18 cellular contexts compared by ENCODE assay signal in the genomic region with DNA sequence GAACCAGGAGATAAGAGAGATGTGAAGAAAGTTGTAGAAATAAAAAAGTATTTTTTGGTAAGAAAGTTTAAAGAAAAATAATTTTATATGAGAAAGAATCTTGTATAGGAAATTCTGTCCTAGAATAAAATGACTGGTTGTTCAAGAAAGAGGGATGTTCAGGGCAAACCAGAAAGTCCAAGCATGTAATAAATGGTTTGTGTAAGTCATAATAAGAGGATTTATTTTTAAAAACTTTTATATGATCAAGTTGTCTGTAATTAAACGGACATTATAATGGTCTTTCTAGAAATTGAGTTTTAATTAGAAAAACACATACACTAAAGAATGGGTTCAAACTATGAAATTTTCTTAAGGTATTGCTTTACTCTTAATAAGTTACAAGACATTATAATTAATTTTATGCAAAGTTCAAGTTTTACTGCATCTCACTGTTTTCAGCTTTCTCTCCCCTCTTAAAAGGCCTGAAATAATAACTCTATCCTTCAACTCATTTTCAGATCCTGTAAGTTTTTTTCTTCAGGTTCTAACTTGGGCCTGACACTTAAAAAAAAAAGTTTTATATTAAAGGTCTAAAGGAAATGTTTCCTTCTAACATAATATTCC. TPM values are rescaled to one million over a fixed set of nuclear protein-coding genes. Genes with fewer than 3 reads are reported as not detected.
A peak's percentile ranks its signal among the peaks of the same experiment; 100 is the strongest.
DNase-seq lines count a peak whose midpoint lies in the region; ATAC-seq, FAIRE-seq and TF ChIP-seq lines count a peak whose summit lies in the region.
"Had no signal": no experiment of that assay in that cellular context is flagged by ENCODE, and none has a peak within 500 bp of the region (broad histone marks: within the 10 kb centered on the region; RNA-seq: fewer than 3 reads in every experiment).

No MANE protein-coding gene starts in this region.

- WGBS in A549 (ENCODE audit: missing lambda C conversion rate): 4% methylated on average over 1 of the region's 1 CpG

- H3K4me2 ChIP-seq in A549 (no peak overlapping the region), GM23338 (no peak overlapping the region)

- no peaks in the 10 kb centered on the region for H4K20me1 ChIP-seq in GM23338 (replicated peaks; ENCODE audit: insufficient read depth)

- intact Hi-C loops in Caco-2 (cut with micrococcal nuclease; ENCODE audit: unreplicated experiment): no loop called here

- H3K9me3 Mint-ChIP-seq in GM23338 (peaks cover 90% of the 10 kb centered on the region), Caco-2 (ENCODE audit: unreplicated experiment) (peaks cover 30% of the 10 kb centered on the region)

- no peaks in the 10 kb centered on the region for H3F3A ChIP-seq in GM23338 (replicated peaks; ENCODE audit: low read depth)

- peaks cover under 1% of the 10 kb centered on the region for H3K27me3 Mint-ChIP-seq in GM23338 (ENCODE audit: insufficient read depth, low read depth, poor library complexity)
- H3K27me3 Mint-ChIP-seq in Caco-2 (ENCODE audit: insufficient read depth, unreplicated experiment): peaks cover 4% of the 10 kb centered on the region

- TF ChIP-seq CTCF in A549 (IDR thresholded peaks at IDR 0.05) (no peak), GM23338 (conservative IDR thresholded peaks at IDR 0.05; ENCODE audit: low read depth in 2 of 2) (no peak), choroid plexus epithelial cell (conservative IDR thresholded peaks at IDR 0.05; ENCODE audit: low read depth, low read length) (no peak), WERI-Rb-1 (IDR thresholded peaks at IDR 0.05; ENCODE audit: low read depth, low read length) (no peak), Caco-2 (IDR thresholded peaks at IDR 0.05; ENCODE audit: insufficient read depth in 1 of 2, low read depth in 1 of 2, low read length in 1 of 2, severe bottlenecking in 1 of 2, unreplicated experiment in 1 of 2) (no peak)

- H3K9ac ChIP-seq in NT2/D1 (ENCODE audit: insufficient read length, low read depth): no peak overlapping the region

- no peak overlapping the region for H3K27ac ChIP-seq in A549
- H3K27ac ChIP-seq in GM23338 (ENCODE audit: low read depth): no peak overlapping the region
- H3K27ac ChIP-seq in WERI-Rb-1: no peak overlapping the region

- no peak for TF ChIP-seq RAD21 in A549 (conservative IDR thresholded peaks at IDR 0.05 in 1 of 2, IDR thresholded peaks at IDR 0.05 in 1 of 2)

- H3K4me1 ChIP-seq in A549: no peaks in the 10 kb centered on the region
- H3K4me1 ChIP-seq in GM23338 (ENCODE audit: insufficient read depth): no peaks in the 10 kb centered on the region
- H3K4me1 ChIP-seq in NT2/D1 (ENCODE audit: insufficient read depth, insufficient read length): no peaks in the 10 kb centered on the region
- no peaks in the 10 kb centered on the region for H3K4me1 ChIP-seq in Caco-2
- H3K4me1 ChIP-seq: BE2C had no signal

- CTCF ChIA-PET in A549 (lab: Yijun Ruan, JAX) (no interaction called here), Caco-2 (lab: Charles Lee) (no interaction called here)

- no peak for TF ChIP-seq EP300 in A549 (IDR thresholded peaks at IDR 0.05)

- H3K36me3 ChIP-seq in GM23338 (ENCODE audit: insufficient read depth) (peaks cover 13% of the 10 kb centered on the region), NT2/D1 (ENCODE audit: insufficient read depth, insufficient read length, low read length) (no peaks in the 10 kb centered on the region), WERI-Rb-1 (no peaks in the 10 kb centered on the region), Caco-2 (ENCODE audit: control insufficient read depth, insufficient read depth, low read length) (no peaks in the 10 kb centered on the region)
- H3K36me3 ChIP-seq: BE2C had no signal

- BruUV-seq in Caco-2 (replicated peaks; lab: Mats Ljungman, UMichigan): no TSS peak

- peak in 1 of 2 experiments; percentile 10 for DNase-seq in A549 (ENCODE audit: low read depth in 1 of 2, low spot score in 1 of 2)
- peak; percentile 53 for DNase-seq in GM23338 (ENCODE audit: low spot score)
- DNase-seq in NT2/D1 (ENCODE audit: low read depth, low spot score): peak; percentile 1
- peak; percentile 1 for DNase-seq in choroid plexus epithelial cell (ENCODE audit: low read depth)
- DNase-seq in WERI-Rb-1: no peak
- DNase-seq in Caco-2: no peak
- no peak for DNase-seq in NCI-H187 (lab: John Stamatoyannopoulos, UW)
- DNase-seq: BE2C; CD4-positive, alpha-beta memory T cell; DMS153; H9; MM.1S; NCI-H1436 treated with DMSO at 0.1 percent for 48 hours; NCI-H2081 treated with DMSO at 0.1 percent for 48 hours; NCI-H2227 treated with DMSO at 0.1 percent for 48 hours; NCI-H526 treated with DMSO at 0.1 percent for 48 hours; T-helper 1 cell had no signal

- no peak for ATAC-seq in A549
- ATAC-seq in GM23338: no peak
- ATAC-seq in HG03378 (IDR thresholded peaks at IDR 0.05; ENCODE audit: unreplicated experiment): no peak

- no peak for FAIRE-seq in A549 (lab: Jason Lieb, UNC)

- TF ChIP-seq POLR2A in A549 (IDR thresholded peaks at IDR 0.05; ENCODE audit: low read length): no peak

- H3K4me3 Mint-ChIP-seq in GM23338 (no peak overlapping the region), Caco-2 (ENCODE audit: unreplicated experiment) (no peak overlapping the region)
- H3K4me3 Mint-ChIP-seq: CD4-positive, alpha-beta memory T cell; H9 had no signal

- H3K27me3 ChIP-seq in GM23338 (ENCODE audit: insufficient read depth) (no peaks in the 10 kb centered on the region), NT2/D1 (ENCODE audit: insufficient read depth, insufficient read length) (no peaks in the 10 kb centered on the region), WERI-Rb-1 (ENCODE audit: insufficient read depth, low read depth, severe bottlenecking) (peaks cover 8% of the 10 kb centered on the region), Caco-2 (replicated peaks; ENCODE audit: control insufficient read depth, insufficient read depth, low read length) (no peaks in the 10 kb centered on the region)
- H3K27me3 ChIP-seq: BE2C had no signal

- no peaks in the 10 kb centered on the region for H3K79me2 ChIP-seq in GM23338 (replicated peaks; ENCODE audit: insufficient read depth)

- H3K4me1 Mint-ChIP-seq in GM23338: no peaks in the 10 kb centered on the region
- H3K4me1 Mint-ChIP-seq in Caco-2 (ENCODE audit: low read depth, unreplicated experiment): no peaks in the 10 kb centered on the region
- H3K4me1 Mint-ChIP-seq: H9 had no signal

- H3K9me3 ChIP-seq in A549: peaks cover 34% of the 10 kb centered on the region
- H3K9me3 ChIP-seq in NT2/D1 (ENCODE audit: insufficient read depth, low read length): peaks cover 62% of the 10 kb centered on the region
- H3K9me3 ChIP-seq in WERI-Rb-1 (ENCODE audit: severe bottlenecking): peaks cover 30% of the 10 kb centered on the region
- peaks cover 28% of the 10 kb centered on the region for H3K9me3 ChIP-seq in Caco-2
- H3K9me3 ChIP-seq: BE2C had no signal

- H3K36me3 Mint-ChIP-seq in GM23338 (ENCODE audit: low read depth) (peaks cover 19% of the 10 kb centered on the region), Caco-2 (ENCODE audit: insufficient read depth, unreplicated experiment) (no peaks in the 10 kb centered on the region)

- POLR2A ChIA-PET in A549 (lab: Yijun Ruan, JAX): no interaction called here
- POLR2A ChIA-PET in Caco-2 (lab: Charles Lee): no interaction called here

- H3K4me3 ChIP-seq in A549: no peak overlapping the region
- H3K4me3 ChIP-seq in GM23338: no peak overlapping the region
- H3K4me3 ChIP-seq in NT2/D1 (ENCODE audit: insufficient read length, low read depth): no peak overlapping the region
- no peak overlapping the region for H3K4me3 ChIP-seq in choroid plexus epithelial cell (ENCODE audit: low read depth, low read length)
- H3K4me3 ChIP-seq in WERI-Rb-1 (ENCODE audit: low read depth, low read length): no peak overlapping the region
- no peak overlapping the region for H3K4me3 ChIP-seq in Caco-2 (ENCODE audit: low read depth, low read length)

- H3K9me2 ChIP-seq in GM23338 (ENCODE audit: insufficient read depth): no peaks in the 10 kb centered on the region

- no peak overlapping the region for H2AFZ ChIP-seq in GM23338

- no peak overlapping the region for H3K27ac Mint-ChIP-seq in GM23338
- no peak overlapping the region for H3K27ac Mint-ChIP-seq in Caco-2 (ENCODE audit: unreplicated experiment)
- H3K27ac Mint-ChIP-seq: CD4-positive, alpha-beta memory T cell; H9 had no signal

TF ChIP-seq in A549, 52 proteins besides CTCF, POLR2A, EP300 and RAD21:
- TF ChIP-seq CBX2 (IDR thresholded peaks at IDR 0.05; ENCODE audit: borderline replicate concordance, low read depth) (no peak), ZFP36 (IDR thresholded peaks at IDR 0.05; ENCODE audit: borderline replicate concordance, partially characterized antibody) (peak; percentile 81), ZC3H11A (IDR thresholded peaks at IDR 0.05) (no peak), HEYL (CRISPR knock-in tag; IDR thresholded peaks at IDR 0.05) (no peak)

TF ChIP-seq in GM23338, 12 proteins besides CTCF, POLR2A, EP300 and RAD21 (continues in another document):
- TF ChIP-seq, protein P1, sequence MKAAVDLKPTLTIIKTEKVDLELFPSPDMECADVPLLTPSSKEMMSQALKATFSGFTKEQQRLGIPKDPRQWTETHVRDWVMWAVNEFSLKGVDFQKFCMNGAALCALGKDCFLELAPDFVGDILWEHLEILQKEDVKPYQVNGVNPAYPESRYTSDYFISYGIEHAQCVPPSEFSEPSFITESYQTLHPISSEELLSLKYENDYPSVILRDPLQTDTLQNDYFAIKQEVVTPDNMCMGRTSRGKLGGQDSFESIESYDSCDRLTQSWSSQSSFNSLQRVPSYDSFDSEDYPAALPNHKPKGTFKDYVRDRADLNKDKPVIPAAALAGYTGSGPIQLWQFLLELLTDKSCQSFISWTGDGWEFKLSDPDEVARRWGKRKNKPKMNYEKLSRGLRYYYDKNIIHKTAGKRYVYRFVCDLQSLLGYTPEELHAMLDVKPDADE (IDR thresholded peaks at IDR 0.05): no peak
- TF ChIP-seq POLR2AphosphoS5 (IDR thresholded peaks at IDR 0.05; ENCODE audit: low read depth) (no peak), NANOG (IDR thresholded peaks at IDR 0.05; ENCODE audit: borderline replicate concordance) (no peak)

RNA-seq across cellular contexts. Expression of a gene that starts 56.1 kb away (rescaled TPM):
- 9.1 and 9.3 TPM in 2 replicates for polyA plus RNA-seq in A549 (2011; rRNA removed)
- polyA plus RNA-seq in A549 (2012; cell fraction: cytosol; rRNA removed): 2.1 and 2.3 TPM in 2 replicates
- polyA plus RNA-seq in A549 (2012; cell fraction: nucleus; rRNA removed): 3.2 and 5.3 TPM in 2 replicates
- polyA plus RNA-seq in A549 (2017; fragmentation: RNase III; extraction: RNeasy Plus Mini Kit Qiagen cat#74134 plus additional on column Dnase treatment): 4.5 to 5.7 TPM (median 5.5 TPM) in 3 replicates
- 3.2 and 4.5 TPM in 2 replicates for polyA minus RNA-seq in A549 (2011; rRNA and poly(A)+ RNA removed)
- 22.3 and 25.9 TPM in 2 replicates for total RNA-seq in GM23338 (2014; rRNA removed; shearing (Covaris generic))
- polyA plus RNA-seq in GM23338 (2016; fragmentation: Nextera tagmentation; extraction: Ambion mirVana): 10.9 and 15.1 TPM in 2 replicates
- total RNA-seq in Caco-2 (2022): 1.8 and 2.2 TPM in 2 replicates

RNA-seq across cellular contexts. Expression of a gene that starts 59.5 kb away (rescaled TPM):
- polyA plus RNA-seq in A549 (2011; rRNA removed): 26.4 and 34.8 TPM in 2 replicates
- 22.2 and 24.6 TPM in 2 replicates for polyA plus RNA-seq in A549 (2012; cell fraction: cytosol; rRNA removed)
- 9.0 and 10.4 TPM in 2 replicates for polyA plus RNA-seq in A549 (2012; cell fraction: nucleus; rRNA removed)
- 13.6 to 16.8 TPM (median 16.2 TPM) in 3 replicates for polyA plus RNA-seq in A549 (2017; fragmentation: RNase III; extraction: RNeasy Plus Mini Kit Qiagen cat#74134 plus additional on column Dnase treatment)
- 29.1 and 40.9 TPM in 2 replicates for polyA minus RNA-seq in A549 (2011; rRNA and poly(A)+ RNA removed)
- 48.4 and 48.9 TPM in 2 replicates for total RNA-seq in GM23338 (2014; rRNA removed; shearing (Covaris generic))
- polyA plus RNA-seq in GM23338 (2016; fragmentation: Nextera tagmentation; extraction: Ambion mirVana): 27.6 and 28.0 TPM in 2 replicates
- 80.6 and 86.6 TPM in 2 replicates for total RNA-seq in Caco-2 (2022)
- total RNA-seq: CD4-positive, alpha-beta memory T cell had no signal

Comparison
In these comparisons a context has a peak if more than half of its experiments do, and no peak if none do; other contexts are left out.
1. DNase-seq: peak in GM23338 (single experiment), NT2/D1 (single experiment) and choroid plexus epithelial cell (single experiment); none in WERI-Rb-1 (single experiment), Caco-2 (0 of 2) and NCI-H187 (0 of 2).